In the genomic region with DNA sequence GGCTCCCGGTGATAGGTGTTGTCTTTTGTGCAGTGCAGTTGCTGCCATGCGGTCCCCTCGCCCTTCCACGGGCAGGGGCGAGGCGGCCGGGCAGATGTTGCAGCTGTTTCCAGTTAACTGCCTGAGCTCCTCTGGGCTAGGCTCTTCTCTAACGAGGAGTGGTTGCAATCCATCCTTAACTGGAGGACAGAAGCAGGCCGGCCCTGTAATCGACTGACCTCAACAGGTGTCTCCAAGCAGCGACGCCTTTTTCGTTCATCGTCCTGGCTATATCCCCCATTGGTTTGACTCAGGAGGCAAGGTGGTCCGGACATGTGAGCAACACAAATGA, we compare ENCODE assay signal across 1 cellular context.
TF ChIP-seq lines count a peak whose summit lies in the region.

No MANE protein-coding gene starts in this region.

TF ChIP-seq in HepG2, 621 proteins besides CTCF, POLR2A, EP300 and RAD21 (continued from another document and continues in another):
- TF ChIP-seq, protein P1, sequence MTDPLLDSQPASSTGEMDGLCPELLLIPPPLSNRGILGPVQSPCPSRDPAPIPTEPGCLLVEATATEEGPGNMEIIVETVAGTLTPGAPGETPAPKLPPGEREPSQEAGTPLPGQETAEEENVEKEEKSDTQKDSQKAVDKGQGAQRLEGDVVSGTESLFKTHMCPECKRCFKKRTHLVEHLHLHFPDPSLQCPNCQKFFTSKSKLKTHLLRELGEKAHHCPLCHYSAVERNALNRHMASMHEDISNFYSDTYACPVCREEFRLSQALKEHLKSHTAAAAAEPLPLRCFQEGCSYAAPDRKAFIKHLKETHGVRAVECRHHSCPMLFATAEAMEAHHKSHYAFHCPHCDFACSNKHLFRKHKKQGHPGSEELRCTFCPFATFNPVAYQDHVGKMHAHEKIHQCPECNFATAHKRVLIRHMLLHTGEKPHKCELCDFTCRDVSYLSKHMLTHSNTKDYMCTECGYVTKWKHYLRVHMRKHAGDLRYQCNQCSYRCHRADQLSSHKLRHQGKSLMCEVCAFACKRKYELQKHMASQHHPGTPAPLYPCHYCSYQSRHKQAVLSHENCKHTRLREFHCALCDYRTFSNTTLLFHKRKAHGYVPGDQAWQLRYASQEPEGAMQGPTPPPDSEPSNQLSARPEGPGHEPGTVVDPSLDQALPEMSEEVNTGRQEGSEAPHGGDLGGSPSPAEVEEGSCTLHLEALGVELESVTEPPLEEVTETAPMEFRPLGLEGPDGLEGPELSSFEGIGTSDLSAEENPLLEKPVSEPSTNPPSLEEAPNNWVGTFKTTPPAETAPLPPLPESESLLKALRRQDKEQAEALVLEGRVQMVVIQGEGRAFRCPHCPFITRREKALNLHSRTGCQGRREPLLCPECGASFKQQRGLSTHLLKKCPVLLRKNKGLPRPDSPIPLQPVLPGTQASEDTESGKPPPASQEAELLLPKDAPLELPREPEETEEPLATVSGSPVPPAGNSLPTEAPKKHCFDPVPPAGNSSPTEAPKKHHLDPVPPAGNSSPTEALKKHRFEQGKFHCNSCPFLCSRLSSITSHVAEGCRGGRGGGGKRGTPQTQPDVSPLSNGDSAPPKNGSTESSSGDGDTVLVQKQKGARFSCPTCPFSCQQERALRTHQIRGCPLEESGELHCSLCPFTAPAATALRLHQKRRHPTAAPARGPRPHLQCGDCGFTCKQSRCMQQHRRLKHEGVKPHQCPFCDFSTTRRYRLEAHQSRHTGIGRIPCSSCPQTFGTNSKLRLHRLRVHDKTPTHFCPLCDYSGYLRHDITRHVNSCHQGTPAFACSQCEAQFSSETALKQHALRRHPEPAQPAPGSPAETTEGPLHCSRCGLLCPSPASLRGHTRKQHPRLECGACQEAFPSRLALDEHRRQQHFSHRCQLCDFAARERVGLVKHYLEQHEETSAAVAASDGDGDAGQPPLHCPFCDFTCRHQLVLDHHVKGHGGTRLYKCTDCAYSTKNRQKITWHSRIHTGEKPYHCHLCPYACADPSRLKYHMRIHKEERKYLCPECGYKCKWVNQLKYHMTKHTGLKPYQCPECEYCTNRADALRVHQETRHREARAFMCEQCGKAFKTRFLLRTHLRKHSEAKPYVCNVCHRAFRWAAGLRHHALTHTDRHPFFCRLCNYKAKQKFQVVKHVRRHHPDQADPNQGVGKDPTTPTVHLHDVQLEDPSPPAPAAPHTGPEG (CRISPR knock-in tag; IDR thresholded peaks at IDR 0.05), result peak; percentile 69; the same call in 1 of the 2 replicates
- TF ChIP-seq, protein P2, sequence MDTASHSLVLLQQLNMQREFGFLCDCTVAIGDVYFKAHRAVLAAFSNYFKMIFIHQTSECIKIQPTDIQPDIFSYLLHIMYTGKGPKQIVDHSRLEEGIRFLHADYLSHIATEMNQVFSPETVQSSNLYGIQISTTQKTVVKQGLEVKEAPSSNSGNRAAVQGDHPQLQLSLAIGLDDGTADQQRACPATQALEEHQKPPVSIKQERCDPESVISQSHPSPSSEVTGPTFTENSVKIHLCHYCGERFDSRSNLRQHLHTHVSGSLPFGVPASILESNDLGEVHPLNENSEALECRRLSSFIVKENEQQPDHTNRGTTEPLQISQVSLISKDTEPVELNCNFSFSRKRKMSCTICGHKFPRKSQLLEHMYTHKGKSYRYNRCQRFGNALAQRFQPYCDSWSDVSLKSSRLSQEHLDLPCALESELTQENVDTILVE (CRISPR knock-in tag; IDR thresholded peaks at IDR 0.05), result no peak
- TF ChIP-seq, protein P3, sequence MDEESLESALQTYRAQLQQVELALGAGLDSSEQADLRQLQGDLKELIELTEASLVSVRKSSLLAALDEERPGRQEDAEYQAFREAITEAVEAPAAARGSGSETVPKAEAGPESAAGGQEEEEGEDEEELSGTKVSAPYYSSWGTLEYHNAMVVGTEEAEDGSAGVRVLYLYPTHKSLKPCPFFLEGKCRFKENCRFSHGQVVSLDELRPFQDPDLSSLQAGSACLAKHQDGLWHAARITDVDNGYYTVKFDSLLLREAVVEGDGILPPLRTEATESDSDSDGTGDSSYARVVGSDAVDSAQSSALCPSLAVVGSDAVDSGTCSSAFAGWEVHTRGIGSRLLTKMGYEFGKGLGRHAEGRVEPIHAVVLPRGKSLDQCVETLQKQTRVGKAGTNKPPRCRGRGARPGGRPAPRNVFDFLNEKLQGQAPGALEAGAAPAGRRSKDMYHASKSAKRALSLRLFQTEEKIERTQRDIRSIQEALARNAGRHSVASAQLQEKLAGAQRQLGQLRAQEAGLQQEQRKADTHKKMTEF (CRISPR knock-in tag; IDR thresholded peaks at IDR 0.05), result peak; percentile 43; the same call in 1 of the 2 replicates
- TF ChIP-seq ZBTB21 (CRISPR knock-in tag; IDR thresholded peaks at IDR 0.05) (no peak), ZKSCAN1 (IDR thresholded peaks at IDR 0.05; ENCODE audit: low read length) (no peak), ZNF460 (CRISPR knock-in tag; IDR thresholded peaks at IDR 0.05; ENCODE audit: borderline replicate concordance) (no peak), ZFP36L2 (CRISPR knock-in tag; IDR thresholded peaks at IDR 0.05) (no peak), ZBTB7A (CRISPR knock-in tag; IDR thresholded peaks at IDR 0.05) (no peak), ZNF160 (CRISPR knock-in tag; IDR thresholded peaks at IDR 0.05) (no peak), ZNF546 (CRISPR knock-in tag; conservative IDR thresholded peaks at IDR 0.05) (no peak), ZEB1 (IDR thresholded peaks at IDR 0.05; ENCODE audit: insufficient replicate concordance, low read depth) (no peak), THAP11 (CRISPR knock-in tag; IDR thresholded peaks at IDR 0.05) (no peak), YEATS2 (CRISPR knock-in tag; IDR thresholded peaks at IDR 0.05; ENCODE audit: borderline replicate concordance) (no peak), YEATS4 (CRISPR knock-in tag; IDR thresholded peaks at IDR 0.05; ENCODE audit: borderline replicate concordance) (peak; percentile 10; the same call in 1 of the 2 replicates), ZNF792 (CRISPR knock-in tag; IDR thresholded peaks at IDR 0.05) (0 out of 2 replicates have a peak, but pooled peaks have one; percentile 32), KAT8 (CRISPR knock-in tag; IDR thresholded peaks at IDR 0.05) (no peak), GATA4 (IDR thresholded peaks at IDR 0.05; ENCODE audit: borderline replicate concordance, low read depth) (peak; percentile 24; the same call in 1 of the 2 replicates)
- TF ChIP-seq, protein P4, sequence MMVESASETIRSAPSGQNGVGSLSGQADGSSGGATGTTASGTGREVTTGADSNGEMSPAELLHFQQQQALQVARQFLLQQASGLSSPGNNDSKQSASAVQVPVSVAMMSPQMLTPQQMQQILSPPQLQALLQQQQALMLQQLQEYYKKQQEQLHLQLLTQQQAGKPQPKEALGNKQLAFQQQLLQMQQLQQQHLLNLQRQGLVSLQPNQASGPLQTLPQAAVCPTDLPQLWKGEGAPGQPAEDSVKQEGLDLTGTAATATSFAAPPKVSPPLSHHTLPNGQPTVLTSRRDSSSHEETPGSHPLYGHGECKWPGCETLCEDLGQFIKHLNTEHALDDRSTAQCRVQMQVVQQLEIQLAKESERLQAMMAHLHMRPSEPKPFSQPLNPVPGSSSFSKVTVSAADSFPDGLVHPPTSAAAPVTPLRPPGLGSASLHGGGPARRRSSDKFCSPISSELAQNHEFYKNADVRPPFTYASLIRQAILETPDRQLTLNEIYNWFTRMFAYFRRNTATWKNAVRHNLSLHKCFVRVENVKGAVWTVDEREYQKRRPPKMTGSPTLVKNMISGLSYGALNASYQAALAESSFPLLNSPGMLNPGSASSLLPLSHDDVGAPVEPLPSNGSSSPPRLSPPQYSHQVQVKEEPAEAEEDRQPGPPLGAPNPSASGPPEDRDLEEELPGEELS (CRISPR knock-in tag; IDR thresholded peaks at IDR 0.05), result no peak
- TF ChIP-seq, protein P5, sequence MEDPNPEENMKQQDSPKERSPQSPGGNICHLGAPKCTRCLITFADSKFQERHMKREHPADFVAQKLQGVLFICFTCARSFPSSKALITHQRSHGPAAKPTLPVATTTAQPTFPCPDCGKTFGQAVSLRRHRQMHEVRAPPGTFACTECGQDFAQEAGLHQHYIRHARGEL (CRISPR knock-in tag; IDR thresholded peaks at IDR 0.05), result no peak
- TF ChIP-seq, protein P6, sequence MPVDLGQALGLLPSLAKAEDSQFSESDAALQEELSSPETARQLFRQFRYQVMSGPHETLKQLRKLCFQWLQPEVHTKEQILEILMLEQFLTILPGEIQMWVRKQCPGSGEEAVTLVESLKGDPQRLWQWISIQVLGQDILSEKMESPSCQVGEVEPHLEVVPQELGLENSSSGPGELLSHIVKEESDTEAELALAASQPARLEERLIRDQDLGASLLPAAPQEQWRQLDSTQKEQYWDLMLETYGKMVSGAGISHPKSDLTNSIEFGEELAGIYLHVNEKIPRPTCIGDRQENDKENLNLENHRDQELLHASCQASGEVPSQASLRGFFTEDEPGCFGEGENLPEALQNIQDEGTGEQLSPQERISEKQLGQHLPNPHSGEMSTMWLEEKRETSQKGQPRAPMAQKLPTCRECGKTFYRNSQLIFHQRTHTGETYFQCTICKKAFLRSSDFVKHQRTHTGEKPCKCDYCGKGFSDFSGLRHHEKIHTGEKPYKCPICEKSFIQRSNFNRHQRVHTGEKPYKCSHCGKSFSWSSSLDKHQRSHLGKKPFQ (CRISPR knock-in tag; IDR thresholded peaks at IDR 0.05; ENCODE audit: insufficient replicate concordance), result peak; percentile 9
- TF ChIP-seq, protein P7, sequence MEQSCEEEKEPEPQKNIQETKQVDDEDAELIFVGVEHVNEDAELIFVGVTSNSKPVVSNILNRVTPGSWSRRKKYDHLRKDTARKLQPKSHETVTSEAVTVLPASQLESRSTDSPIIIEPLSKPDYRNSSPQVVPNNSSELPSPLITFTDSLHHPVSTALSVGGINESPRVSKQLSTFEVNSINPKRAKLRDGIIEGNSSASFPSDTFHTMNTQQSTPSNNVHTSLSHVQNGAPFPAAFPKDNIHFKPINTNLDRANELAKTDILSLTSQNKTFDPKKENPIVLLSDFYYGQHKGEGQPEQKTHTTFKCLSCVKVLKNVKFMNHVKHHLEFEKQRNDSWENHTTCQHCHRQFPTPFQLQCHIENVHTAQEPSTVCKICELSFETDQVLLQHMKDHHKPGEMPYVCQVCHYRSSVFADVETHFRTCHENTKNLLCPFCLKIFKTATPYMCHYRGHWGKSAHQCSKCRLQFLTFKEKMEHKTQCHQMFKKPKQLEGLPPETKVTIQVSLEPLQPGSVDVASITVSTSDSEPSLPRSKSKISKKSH (CRISPR knock-in tag; IDR thresholded peaks at IDR 0.05; ENCODE audit: borderline replicate concordance), result peak; percentile 34; the same call in 1 of the 2 replicates
- TF ChIP-seq, protein P8, sequence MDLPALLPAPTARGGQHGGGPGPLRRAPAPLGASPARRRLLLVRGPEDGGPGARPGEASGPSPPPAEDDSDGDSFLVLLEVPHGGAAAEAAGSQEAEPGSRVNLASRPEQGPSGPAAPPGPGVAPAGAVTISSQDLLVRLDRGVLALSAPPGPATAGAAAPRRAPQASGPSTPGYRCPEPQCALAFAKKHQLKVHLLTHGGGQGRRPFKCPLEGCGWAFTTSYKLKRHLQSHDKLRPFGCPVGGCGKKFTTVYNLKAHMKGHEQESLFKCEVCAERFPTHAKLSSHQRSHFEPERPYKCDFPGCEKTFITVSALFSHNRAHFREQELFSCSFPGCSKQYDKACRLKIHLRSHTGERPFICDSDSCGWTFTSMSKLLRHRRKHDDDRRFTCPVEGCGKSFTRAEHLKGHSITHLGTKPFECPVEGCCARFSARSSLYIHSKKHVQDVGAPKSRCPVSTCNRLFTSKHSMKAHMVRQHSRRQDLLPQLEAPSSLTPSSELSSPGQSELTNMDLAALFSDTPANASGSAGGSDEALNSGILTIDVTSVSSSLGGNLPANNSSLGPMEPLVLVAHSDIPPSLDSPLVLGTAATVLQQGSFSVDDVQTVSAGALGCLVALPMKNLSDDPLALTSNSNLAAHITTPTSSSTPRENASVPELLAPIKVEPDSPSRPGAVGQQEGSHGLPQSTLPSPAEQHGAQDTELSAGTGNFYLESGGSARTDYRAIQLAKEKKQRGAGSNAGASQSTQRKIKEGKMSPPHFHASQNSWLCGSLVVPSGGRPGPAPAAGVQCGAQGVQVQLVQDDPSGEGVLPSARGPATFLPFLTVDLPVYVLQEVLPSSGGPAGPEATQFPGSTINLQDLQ (CRISPR knock-in tag; IDR thresholded peaks at IDR 0.05), result no peak
- TF ChIP-seq, protein P9, sequence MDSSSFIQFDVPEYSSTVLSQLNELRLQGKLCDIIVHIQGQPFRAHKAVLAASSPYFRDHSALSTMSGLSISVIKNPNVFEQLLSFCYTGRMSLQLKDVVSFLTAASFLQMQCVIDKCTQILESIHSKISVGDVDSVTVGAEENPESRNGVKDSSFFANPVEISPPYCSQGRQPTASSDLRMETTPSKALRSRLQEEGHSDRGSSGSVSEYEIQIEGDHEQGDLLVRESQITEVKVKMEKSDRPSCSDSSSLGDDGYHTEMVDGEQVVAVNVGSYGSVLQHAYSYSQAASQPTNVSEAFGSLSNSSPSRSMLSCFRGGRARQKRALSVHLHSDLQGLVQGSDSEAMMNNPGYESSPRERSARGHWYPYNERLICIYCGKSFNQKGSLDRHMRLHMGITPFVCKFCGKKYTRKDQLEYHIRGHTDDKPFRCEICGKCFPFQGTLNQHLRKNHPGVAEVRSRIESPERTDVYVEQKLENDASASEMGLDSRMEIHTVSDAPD (CRISPR knock-in tag; IDR thresholded peaks at IDR 0.05), result no peak
- TF ChIP-seq, protein P10, sequence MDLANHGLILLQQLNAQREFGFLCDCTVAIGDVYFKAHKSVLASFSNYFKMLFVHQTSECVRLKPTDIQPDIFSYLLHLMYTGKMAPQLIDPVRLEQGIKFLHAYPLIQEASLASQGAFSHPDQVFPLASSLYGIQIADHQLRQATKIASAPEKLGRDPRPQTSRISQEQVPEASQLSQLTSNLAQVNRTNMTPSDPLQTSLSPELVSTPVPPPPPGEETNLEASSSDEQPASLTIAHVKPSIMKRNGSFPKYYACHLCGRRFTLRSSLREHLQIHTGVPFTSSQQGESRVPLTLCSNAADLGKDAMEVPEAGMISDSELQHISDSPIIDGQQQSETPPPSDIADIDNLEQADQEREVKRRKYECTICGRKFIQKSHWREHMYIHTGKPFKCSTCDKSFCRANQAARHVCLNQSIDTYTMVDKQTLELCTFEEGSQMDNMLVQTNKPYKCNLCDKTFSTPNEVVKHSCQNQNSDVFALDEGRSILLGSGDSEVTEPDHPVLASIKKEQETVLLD (CRISPR knock-in tag; IDR thresholded peaks at IDR 0.05; ENCODE audit: low read depth), result no peak
- TF ChIP-seq, protein P11, sequence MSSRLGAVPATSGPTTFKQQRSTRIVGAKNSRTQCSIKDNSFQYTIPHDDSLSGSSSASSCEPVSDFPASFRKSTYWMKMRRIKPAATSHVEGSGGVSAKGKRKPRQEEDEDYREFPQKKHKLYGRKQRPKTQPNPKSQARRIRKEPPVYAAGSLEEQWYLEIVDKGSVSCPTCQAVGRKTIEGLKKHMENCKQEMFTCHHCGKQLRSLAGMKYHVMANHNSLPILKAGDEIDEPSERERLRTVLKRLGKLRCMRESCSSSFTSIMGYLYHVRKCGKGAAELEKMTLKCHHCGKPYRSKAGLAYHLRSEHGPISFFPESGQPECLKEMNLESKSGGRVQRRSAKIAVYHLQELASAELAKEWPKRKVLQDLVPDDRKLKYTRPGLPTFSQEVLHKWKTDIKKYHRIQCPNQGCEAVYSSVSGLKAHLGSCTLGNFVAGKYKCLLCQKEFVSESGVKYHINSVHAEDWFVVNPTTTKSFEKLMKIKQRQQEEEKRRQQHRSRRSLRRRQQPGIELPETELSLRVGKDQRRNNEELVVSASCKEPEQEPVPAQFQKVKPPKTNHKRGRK (CRISPR knock-in tag; IDR thresholded peaks at IDR 0.05), result no peak
